1 cellular context compared by ENCODE assay signal in the genomic region with DNA sequence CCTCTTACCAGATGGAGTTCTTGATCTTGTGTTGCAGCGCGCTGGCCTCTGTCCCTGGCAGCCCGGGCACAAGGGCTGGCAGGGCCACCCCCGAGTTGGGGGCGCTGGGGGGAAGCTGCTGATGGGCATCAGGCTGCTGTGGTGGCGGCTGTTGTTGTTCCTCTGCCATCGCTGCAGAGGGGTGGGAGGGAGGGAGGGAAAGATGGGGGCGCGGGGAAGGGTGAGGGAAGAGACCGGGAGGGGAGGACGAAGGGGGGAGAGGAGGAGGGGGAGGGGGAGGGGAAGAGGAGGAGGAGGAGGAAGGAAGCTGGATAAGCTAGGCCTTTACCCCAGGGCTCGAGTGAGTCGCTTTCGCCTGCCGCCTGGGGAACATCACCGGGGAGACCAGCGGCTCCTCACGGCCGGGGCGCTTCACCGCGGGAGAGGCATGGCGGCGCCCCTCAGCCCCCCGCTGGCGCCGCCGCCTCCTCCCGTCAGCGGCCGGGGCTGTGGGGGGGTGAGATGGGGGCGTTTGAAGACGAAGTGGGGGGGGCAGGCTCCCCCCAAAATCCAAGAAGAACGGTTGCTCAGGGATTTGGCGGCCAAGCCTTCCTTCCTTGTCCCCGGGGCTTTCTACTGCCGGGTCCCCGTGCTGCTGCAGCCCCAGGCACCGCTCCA.
TF ChIP-seq lines count a peak whose summit lies in the region.

No MANE protein-coding gene starts in this region.

TF ChIP-seq in HCT116, 20 proteins besides CTCF, POLR2A, EP300 and RAD21 (continued from another document):
- no peak for TF ChIP-seq ZNF274 (IDR thresholded peaks at IDR 0.05; ENCODE audit: low read depth, low read length)
- TF ChIP-seq SRF (IDR thresholded peaks at IDR 0.05; ENCODE audit: low read depth): no peak
